In genomic region chr6:6686176-6686575, GRCh38 we compare ENCODE assay signal across 1 cellular context.
TF ChIP-seq lines count a peak whose summit lies in the region.

No MANE protein-coding gene starts in this region.

TF ChIP-seq in HCT116, 20 proteins besides CTCF, POLR2A, EP300 and RAD21:
- TF ChIP-seq CEBPB (IDR thresholded peaks at IDR 0.05; ENCODE audit: low read depth) (no peak), CBX3 (IDR thresholded peaks at IDR 0.05; ENCODE audit: low read depth) (no peak)
